Comparison of ENCODE assay signal across 1 cellular context in the genomic region with DNA sequence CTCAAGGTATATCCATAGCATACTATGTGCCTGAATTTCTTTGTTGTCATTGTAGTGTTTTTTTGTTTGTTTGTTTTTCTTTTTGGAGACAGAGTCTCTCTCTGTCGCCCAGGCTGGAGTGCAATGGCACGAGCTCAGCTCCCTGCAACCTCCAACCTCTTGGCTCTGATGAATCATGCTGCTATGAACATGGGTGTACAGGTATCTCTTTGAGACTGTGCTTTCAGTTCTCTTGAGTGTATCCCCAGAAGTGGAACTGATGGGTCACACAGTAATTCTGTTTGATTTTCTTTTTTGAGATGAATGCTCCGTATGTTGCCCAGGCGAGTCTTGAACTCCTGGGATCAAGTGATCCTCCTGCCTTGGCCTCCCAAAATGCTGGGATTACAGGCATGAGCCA.
TF ChIP-seq lines count a peak whose summit lies in the region.

No MANE protein-coding gene starts in this region.

TF ChIP-seq in SK-N-SH treated with all-trans-retinoic acid at 6 μM for 48 hours, 23 proteins besides CTCF, POLR2A, EP300 and RAD21 (continued from another document):
- TF ChIP-seq, protein P1, sequence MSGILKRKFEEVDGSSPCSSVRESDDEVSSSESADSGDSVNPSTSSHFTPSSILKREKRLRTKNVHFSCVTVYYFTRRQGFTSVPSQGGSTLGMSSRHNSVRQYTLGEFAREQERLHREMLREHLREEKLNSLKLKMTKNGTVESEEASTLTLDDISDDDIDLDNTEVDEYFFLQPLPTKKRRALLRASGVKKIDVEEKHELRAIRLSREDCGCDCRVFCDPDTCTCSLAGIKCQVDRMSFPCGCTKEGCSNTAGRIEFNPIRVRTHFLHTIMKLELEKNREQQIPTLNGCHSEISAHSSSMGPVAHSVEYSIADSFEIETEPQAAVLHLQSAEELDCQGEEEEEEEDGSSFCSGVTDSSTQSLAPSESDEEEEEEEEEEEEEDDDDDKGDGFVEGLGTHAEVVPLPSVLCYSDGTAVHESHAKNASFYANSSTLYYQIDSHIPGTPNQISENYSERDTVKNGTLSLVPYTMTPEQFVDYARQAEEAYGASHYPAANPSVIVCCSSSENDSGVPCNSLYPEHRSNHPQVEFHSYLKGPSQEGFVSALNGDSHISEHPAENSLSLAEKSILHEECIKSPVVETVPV (CRISPR knock-in tag; IDR thresholded peaks at IDR 0.05) = no peak
- TF ChIP-seq, protein P2, sequence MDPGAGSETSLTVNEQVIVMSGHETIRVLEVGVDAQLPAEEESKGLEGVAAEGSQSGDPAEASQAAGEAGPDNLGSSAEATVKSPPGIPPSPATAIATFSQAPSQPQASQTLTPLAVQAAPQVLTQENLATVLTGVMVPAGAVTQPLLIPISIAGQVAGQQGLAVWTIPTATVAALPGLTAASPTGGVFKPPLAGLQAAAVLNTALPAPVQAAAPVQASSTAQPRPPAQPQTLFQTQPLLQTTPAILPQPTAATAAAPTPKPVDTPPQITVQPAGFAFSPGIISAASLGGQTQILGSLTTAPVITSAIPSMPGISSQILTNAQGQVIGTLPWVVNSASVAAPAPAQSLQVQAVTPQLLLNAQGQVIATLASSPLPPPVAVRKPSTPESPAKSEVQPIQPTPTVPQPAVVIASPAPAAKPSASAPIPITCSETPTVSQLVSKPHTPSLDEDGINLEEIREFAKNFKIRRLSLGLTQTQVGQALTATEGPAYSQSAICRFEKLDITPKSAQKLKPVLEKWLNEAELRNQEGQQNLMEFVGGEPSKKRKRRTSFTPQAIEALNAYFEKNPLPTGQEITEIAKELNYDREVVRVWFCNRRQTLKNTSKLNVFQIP (CRISPR knock-in tag; IDR thresholded peaks at IDR 0.05; ENCODE audit: borderline replicate concordance, low read depth) = no peak
- TF ChIP-seq TOX (CRISPR knock-in tag; IDR thresholded peaks at IDR 0.05; ENCODE audit: borderline replicate concordance) = no peak
- no peak for TF ChIP-seq GLIS3 (CRISPR knock-in tag; IDR thresholded peaks at IDR 0.05)
- TF ChIP-seq ZC3H10 (CRISPR knock-in tag; IDR thresholded peaks at IDR 0.05) = no peak
- no peak for TF ChIP-seq OSR1 (CRISPR knock-in tag; IDR thresholded peaks at IDR 0.05)
- no peak for TF ChIP-seq PPARA (CRISPR knock-in tag; IDR thresholded peaks at IDR 0.05; ENCODE audit: borderline replicate concordance)
- TF ChIP-seq, protein P3, sequence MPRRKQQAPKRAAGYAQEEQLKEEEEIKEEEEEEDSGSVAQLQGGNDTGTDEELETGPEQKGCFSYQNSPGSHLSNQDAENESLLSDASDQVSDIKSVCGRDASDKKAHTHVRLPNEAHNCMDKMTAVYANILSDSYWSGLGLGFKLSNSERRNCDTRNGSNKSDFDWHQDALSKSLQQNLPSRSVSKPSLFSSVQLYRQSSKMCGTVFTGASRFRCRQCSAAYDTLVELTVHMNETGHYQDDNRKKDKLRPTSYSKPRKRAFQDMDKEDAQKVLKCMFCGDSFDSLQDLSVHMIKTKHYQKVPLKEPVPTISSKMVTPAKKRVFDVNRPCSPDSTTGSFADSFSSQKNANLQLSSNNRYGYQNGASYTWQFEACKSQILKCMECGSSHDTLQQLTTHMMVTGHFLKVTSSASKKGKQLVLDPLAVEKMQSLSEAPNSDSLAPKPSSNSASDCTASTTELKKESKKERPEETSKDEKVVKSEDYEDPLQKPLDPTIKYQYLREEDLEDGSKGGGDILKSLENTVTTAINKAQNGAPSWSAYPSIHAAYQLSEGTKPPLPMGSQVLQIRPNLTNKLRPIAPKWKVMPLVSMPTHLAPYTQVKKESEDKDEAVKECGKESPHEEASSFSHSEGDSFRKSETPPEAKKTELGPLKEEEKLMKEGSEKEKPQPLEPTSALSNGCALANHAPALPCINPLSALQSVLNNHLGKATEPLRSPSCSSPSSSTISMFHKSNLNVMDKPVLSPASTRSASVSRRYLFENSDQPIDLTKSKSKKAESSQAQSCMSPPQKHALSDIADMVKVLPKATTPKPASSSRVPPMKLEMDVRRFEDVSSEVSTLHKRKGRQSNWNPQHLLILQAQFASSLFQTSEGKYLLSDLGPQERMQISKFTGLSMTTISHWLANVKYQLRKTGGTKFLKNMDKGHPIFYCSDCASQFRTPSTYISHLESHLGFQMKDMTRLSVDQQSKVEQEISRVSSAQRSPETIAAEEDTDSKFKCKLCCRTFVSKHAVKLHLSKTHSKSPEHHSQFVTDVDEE (CRISPR knock-in tag; IDR thresholded peaks at IDR 0.05) = no peak
